In the genomic region with DNA sequence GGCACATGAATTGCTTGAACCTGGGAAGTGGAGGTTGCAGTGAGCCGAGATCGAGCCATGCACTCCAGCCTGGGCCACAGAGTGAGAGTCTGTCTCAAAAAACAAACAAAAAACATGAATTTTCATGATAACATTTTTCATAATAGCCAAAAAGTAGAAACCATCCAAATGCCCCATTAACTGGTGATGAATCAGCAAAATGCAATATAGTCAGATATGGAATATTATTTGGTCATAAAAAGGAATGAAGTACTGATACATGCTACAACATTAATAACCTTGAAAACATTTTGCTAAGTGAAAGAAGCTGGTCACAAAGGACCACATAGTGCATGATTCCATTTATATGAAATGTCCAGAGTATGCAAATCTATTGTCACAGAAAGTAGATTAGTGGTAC, we compare ENCODE assay signal across 1 cellular context.
TF ChIP-seq lines count a peak whose summit lies in the region.

No MANE protein-coding gene starts in this region.

TF ChIP-seq in HepG2, 621 proteins besides CTCF, POLR2A, EP300 and RAD21:
- TF ChIP-seq ZNF44 (CRISPR knock-in tag; IDR thresholded peaks at IDR 0.05) = no peak
- TF ChIP-seq SSRP1 (CRISPR knock-in tag; IDR thresholded peaks at IDR 0.05) = no peak
- peak; percentile 53; the same call in 1 of the 2 replicates for TF ChIP-seq MAFF (IDR thresholded peaks at IDR 0.05; ENCODE audit: low read depth, low read length)
- peak; percentile 69 to 72 for TF ChIP-seq MAFK (conservative IDR thresholded peaks at IDR 0.05 in 1 of 2, IDR thresholded peaks at IDR 0.05 in 1 of 2; ENCODE audit: low read length in 2 of 2)
- no peak for TF ChIP-seq MTF1 (CRISPR knock-in tag; IDR thresholded peaks at IDR 0.05)
